In the genomic region with DNA sequence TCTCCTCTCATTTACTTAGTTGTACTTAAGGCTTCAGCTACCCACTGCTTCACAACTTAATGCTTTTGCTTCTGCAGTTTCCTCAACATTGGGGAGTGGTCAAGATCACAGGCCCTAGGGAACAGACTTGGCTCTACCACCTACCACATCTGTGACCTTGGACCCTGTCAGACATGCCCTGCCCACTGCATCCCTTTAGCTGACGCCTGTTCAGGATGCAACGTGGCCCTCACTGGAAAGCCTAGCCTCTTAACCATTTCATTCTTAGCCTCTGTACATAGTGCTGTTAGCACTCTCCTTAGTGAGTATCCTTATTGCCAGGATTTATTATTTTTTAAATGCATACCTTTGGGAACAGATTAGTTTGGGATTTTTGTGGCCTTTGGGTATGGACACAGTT, we compare ENCODE assay signal across 14 cellular contexts. TPM values are rescaled to one million over a fixed set of nuclear protein-coding genes. Genes with fewer than 3 reads are reported as not detected.
DNase-seq lines count a peak whose midpoint lies in the region; ATAC-seq and TF ChIP-seq lines count a peak whose summit lies in the region.
"Had no signal": no experiment of that assay in that cellular context is flagged by ENCODE, and none has a peak within 500 bp of the region (broad histone marks: within the 10 kb centered on the region; RNA-seq: fewer than 3 reads in every experiment).

No MANE protein-coding gene starts in this region.

- TF ChIP-seq POLR2A in heart left ventricle (IDR thresholded peaks at IDR 0.05), result no peak

- CTCF ChIA-PET in CD4-positive, alpha-beta memory T cell (lab: Charles Lee; ENCODE audit: partially characterized antibody), result no interaction called here
- CTCF ChIA-PET in activated CD8-positive, alpha-beta T cell treated with anti-CD3 and anti-CD28 coated beads, Interleukin-2, amount 10 ng/mL, durations not matched to agents 7 days and 5 days (lab: Charles Lee), result no interaction called here

- TF ChIP-seq CTCF in heart left ventricle (IDR thresholded peaks at IDR 0.05) (no peak), omental fat pad (IDR thresholded peaks at IDR 0.05) (no peak)

- H3K27ac ChIP-seq in CD4-positive, alpha-beta memory T cell (ENCODE audit: low read depth, low read length), result no peak overlapping the region
- H3K27ac ChIP-seq in heart left ventricle, result peak overlapping the region in 9 of 12 donors; percentile 0 to 84 (median 24)
- H3K27ac ChIP-seq: WERI-Rb-1 had no signal

- ATAC-seq in activated CD8-positive, alpha-beta T cell treated with anti-CD3 and anti-CD28 coated beads, Interleukin-2, amount 10 ng/mL, durations not matched to agents 7 days and 5 days, result no peak
- ATAC-seq in heart left ventricle, result peak; percentile 38 to 71 (median 57)
- peak; percentile 10 for ATAC-seq in omental fat pad (ENCODE audit: low FRiP score)
- ATAC-seq in HG03571 (IDR thresholded peaks at IDR 0.05; ENCODE audit: unreplicated experiment), result no peak
- ATAC-seq: GM12878 had no signal

- no peak overlapping the region for H3K4me3 Mint-ChIP-seq in CD4-positive, alpha-beta memory T cell
- no peak overlapping the region for H3K4me3 Mint-ChIP-seq in activated CD8-positive, alpha-beta T cell treated with anti-CD3 and anti-CD28 coated beads, Interleukin-2, amount 10 ng/mL, durations not matched to agents 7 days and 5 days

- peaks cover 74 to 95% (median 85%) of the 10 kb centered on the region in 4 donors for H3K4me1 Mint-ChIP-seq in CD4-positive, alpha-beta memory T cell
- H3K4me1 Mint-ChIP-seq in activated CD8-positive, alpha-beta T cell treated with anti-CD3 and anti-CD28 coated beads, Interleukin-2, amount 10 ng/mL, durations not matched to agents 7 days and 5 days (ENCODE audit: low read depth), result peaks cover 79% of the 10 kb centered on the region

- peak overlapping the region; percentile 58 to 89 (median 81) for H3K27ac Mint-ChIP-seq in CD4-positive, alpha-beta memory T cell
- no peak overlapping the region for H3K27ac Mint-ChIP-seq in activated CD8-positive, alpha-beta T cell treated with anti-CD3 and anti-CD28 coated beads, Interleukin-2, amount 10 ng/mL, durations not matched to agents 7 days and 5 days

- H3K4me1 ChIP-seq in CD4-positive, alpha-beta memory T cell (ENCODE audit: insufficient read depth, low read length), result peaks cover 81% of the 10 kb centered on the region
- H3K4me1 ChIP-seq in heart left ventricle, result peaks cover 2 to 86% (median 67%) of the 10 kb centered on the region in 12 donors

- no peaks in the 10 kb centered on the region for H3K9me3 ChIP-seq in CD4-positive, alpha-beta memory T cell (ENCODE audit: control insufficient read depth in 1 of 2, low read length in 2 of 2)
- H3K9me3 ChIP-seq in heart left ventricle, result no peaks in the 10 kb centered on the region
- H3K9me3 ChIP-seq: SK-N-SH had no signal

- H3K36me3 Mint-ChIP-seq in CD4-positive, alpha-beta memory T cell, result peaks cover 0 to 5% of the 10 kb centered on the region in 2 donors
- H3K36me3 Mint-ChIP-seq in activated CD8-positive, alpha-beta T cell treated with anti-CD3 and anti-CD28 coated beads, Interleukin-2, amount 10 ng/mL, durations not matched to agents 7 days and 5 days (ENCODE audit: low read depth), result peaks cover 31% of the 10 kb centered on the region

- WGBS in heart left ventricle, 4 donors, result 3 to 11% (median 7%) methylated on average over 2 of the region's 2 CpGs

- no peaks in the 10 kb centered on the region for H3K27me3 ChIP-seq in CD4-positive, alpha-beta memory T cell (ENCODE audit: insufficient read depth, low read length)
- no peaks in the 10 kb centered on the region for H3K27me3 ChIP-seq in heart left ventricle

- no peak overlapping the region for H3K4me3 ChIP-seq in CD4-positive, alpha-beta memory T cell (ENCODE audit: low read length in 2 of 2)
- no peak overlapping the region for H3K4me3 ChIP-seq in heart left ventricle
- H3K4me3 ChIP-seq: GM12878 had no signal

- no peaks in the 10 kb centered on the region for H3K36me3 ChIP-seq in CD4-positive, alpha-beta memory T cell (ENCODE audit: insufficient read depth, low read length)
- H3K36me3 ChIP-seq in heart left ventricle, result no peaks in the 10 kb centered on the region
- H3K36me3 ChIP-seq: WERI-Rb-1 had no signal

- no peaks in the 10 kb centered on the region for H3K27me3 Mint-ChIP-seq in CD4-positive, alpha-beta memory T cell
- H3K27me3 Mint-ChIP-seq in activated CD8-positive, alpha-beta T cell treated with anti-CD3 and anti-CD28 coated beads, Interleukin-2, amount 10 ng/mL, durations not matched to agents 7 days and 5 days (ENCODE audit: low read depth), result no peaks in the 10 kb centered on the region

- DNase-seq in CD4-positive, alpha-beta memory T cell, result no peak
- peak; percentile 19 for DNase-seq in activated CD8-positive, alpha-beta T cell treated with anti-CD3 and anti-CD28 coated beads, Interleukin-2, amount 10 ng/mL, durations not matched to agents 7 days and 5 days
- peak in 2 of 5 donors; percentile 32 to 38 for DNase-seq in heart left ventricle
- no peak for DNase-seq in omental fat pad (ENCODE audit: low spot score)
- DNase-seq in inferior parietal cortex (ENCODE audit: extremely low spot score), result no peak
- no peak for DNase-seq in NCI-H1694 treated with DMSO at 0.1 percent for 48 hours (lab: John Stamatoyannopoulos, UW)
- no peak for DNase-seq in pons (ENCODE audit: low spot score)
- DNase-seq: dermis blood vessel endothelial cell, NCI-H2171, occipital lobe, SK-N-SH, WERI-Rb-1 had no signal

- intact Hi-C loops in CD4-positive, alpha-beta memory T cell (cut with micrococcal nuclease), result no loop called here
- intact Hi-C loops in heart left ventricle (cut with DNase I), result loop anchor here in 2 of 10 donors (10.0 kb wide), 1 partner anchor 63 kb away; no protein-coding TSS in a partner anchor

- POLR2A ChIA-PET in CD4-positive, alpha-beta memory T cell (lab: Charles Lee; ENCODE audit: partially characterized antibody), result no interaction called here
- POLR2A ChIA-PET in activated CD8-positive, alpha-beta T cell treated with anti-CD3 and anti-CD28 coated beads, Interleukin-2, amount 10 ng/mL, durations not matched to agents 7 days and 5 days (lab: Charles Lee), result no interaction called here

- no peaks in the 10 kb centered on the region for H3K9me3 Mint-ChIP-seq in CD4-positive, alpha-beta memory T cell
- no peaks in the 10 kb centered on the region for H3K9me3 Mint-ChIP-seq in activated CD8-positive, alpha-beta T cell treated with anti-CD3 and anti-CD28 coated beads, Interleukin-2, amount 10 ng/mL, durations not matched to agents 7 days and 5 days (ENCODE audit: insufficient read depth)

RNA-seq across cellular contexts. Expression of a gene that starts 34.4 kb away (rescaled TPM):
- 100 to 1,000 TPM; 137 to 155 TPM for total RNA-seq in CD4-positive, alpha-beta memory T cell
- polyA plus RNA-seq in CD4-positive, alpha-beta memory T cell, result 100 to 1,000 TPM in 1 of 2 donors, 10 to 100 TPM in 1; 27.3 to 109 TPM
- 10 to 100 TPM; 62.9 to 63.3 TPM for total RNA-seq in activated CD8-positive, alpha-beta T cell treated with anti-CD3 and anti-CD28 coated beads, Interleukin-2, amount 10 ng/mL, durations not matched to agents 7 days and 5 days
- total RNA-seq in heart left ventricle (10 to 100 TPM; 32.7 to 62.4 (median 41.1) TPM), omental fat pad (10 to 100 TPM; 17.2 to 57.8 (median 31.9) TPM)
- polyA plus RNA-seq in heart left ventricle, result 10 to 100 TPM; 13.2 to 18.3 TPM

Comparison
In these comparisons a context has a peak if more than half of its experiments do, and no peak if none do; other contexts are left out.
1. ATAC-seq: peak in heart left ventricle (4 of 4) and omental fat pad (single experiment); none in activated CD8-positive, alpha-beta T cell treated with anti-CD3 and anti-CD28 coated beads, Interleukin-2, amount 10 ng/mL, durations not matched to agents 7 days and 5 days (single experiment) and HG03571 (single experiment).